In genomic region chr3:48465531-48466378, GRCh38 we compare ENCODE assay signal across 8 cellular contexts. TPM values are rescaled to one million over a fixed set of nuclear protein-coding genes. Genes with fewer than 3 reads are reported as not detected.
A peak's percentile ranks its signal among the peaks of the same experiment; 100 is the strongest.
DNase-seq lines count a peak whose midpoint lies in the region; ATAC-seq and TF ChIP-seq lines count a peak whose summit lies in the region.

No MANE protein-coding gene starts in this region.

- no peaks in the 10 kb centered on the region for H3K9me3 ChIP-seq in lung (ENCODE audit: control insufficient read depth in 2 of 2, insufficient read depth in 1 of 2, low read length in 1 of 2)

- peak overlapping the region; percentile 97 to 98 for H3K27ac ChIP-seq in lung (ENCODE audit: low read depth in 1 of 2, low read length in 1 of 2)

- H3K4me1 ChIP-seq in lung (ENCODE audit: control insufficient read depth in 2 of 2, insufficient read depth in 2 of 2, low read length in 2 of 2), result peaks cover 0 to 36% of the 10 kb centered on the region in 2 donors

- TF ChIP-seq CTCF in BJ (IDR thresholded peaks at IDR 0.05; ENCODE audit: insufficient read depth, low read depth, low read length) (peak; percentile 78), lung (IDR thresholded peaks at IDR 0.05; ENCODE audit: control extremely low read depth, extremely low read depth) (peak; percentile 67)

- peak; percentile 98 for TF ChIP-seq POLR2A in GM19099 (IDR thresholded peaks at IDR 0.05; ENCODE audit: extremely low read depth, insufficient read length, low read depth)

- ATAC-seq in HG03378 (IDR thresholded peaks at IDR 0.05; ENCODE audit: unreplicated experiment) (peak; percentile 51), lung (ENCODE audit: insufficient read depth, low FRiP score) (peak; percentile 89)

- DNase-seq in BJ (ENCODE audit: low read depth) (peak; percentile 99), NCI-H82 treated with DMSO at 0.1 percent for 48 hours (lab: John Stamatoyannopoulos, UW; ENCODE audit: unreplicated experiment) (peak; percentile 61), lung (ENCODE audit: low spot score) (peak; percentile 98)
- DNase-seq in activated CD8-positive, alpha-beta memory T cell treated with anti-CD3 and anti-CD28 coated beads for 1 hour (ENCODE audit: extremely low read depth in 1 of 2, low read depth in 1 of 2), result peak; percentile 37 to 64
- DNase-seq in effector CD8-positive, alpha-beta T cell (lab: John Stamatoyannopoulos, UW), result peak; percentile 46
- peak; percentile 58 to 83 (median 66) for DNase-seq in stimulated activated CD4-positive, alpha-beta T cell treated with anti-CD3 and anti-CD28 coated beads, TNF-alpha, amount 100 ng/mL, for 24 hours (ENCODE audit: low read depth in 3 of 3)

- H3K4me3 ChIP-seq in BJ (ENCODE audit: low read depth, low read length) (peak overlapping the region; percentile 49), lung (peak overlapping the region; percentile 48)

- peaks cover 41% of the 10 kb centered on the region for H3K36me3 ChIP-seq in BJ (ENCODE audit: control insufficient read depth, insufficient read depth, low read length)
- peaks cover 3 to 29% of the 10 kb centered on the region in 2 donors for H3K36me3 ChIP-seq in lung (ENCODE audit: control insufficient read depth in 2 of 2, insufficient read depth in 2 of 2, low read length in 2 of 2)

- CTCF ChIA-PET in BJ (lab: Yijun Ruan, JAX), result interaction anchor here (0.8 to 4.2 kb wide), 5 partner anchors 11 to 218 kb away, joined by 3 to 25 read pairs (median 5); no protein-coding TSS in a partner anchor

- POLR2A ChIA-PET in BJ (lab: Charles Lee), result no interaction called here

- H3K27me3 ChIP-seq in BJ (ENCODE audit: control insufficient read depth, insufficient read depth, low read length), result no peaks in the 10 kb centered on the region
- H3K27me3 ChIP-seq in lung (ENCODE audit: control insufficient read depth, insufficient read depth), result no peaks in the 10 kb centered on the region

- 2% methylated on average over 21 of the region's 21 CpGs for WGBS in lung, 2 donors

RNA-seq across cellular contexts. Expression of gene ATRIP, which starts 19.2 kb away (rescaled TPM):
- polyA plus RNA-seq in BJ (2011; rRNA removed) (6.3 and 7.9 TPM in 2 replicates), lung (1 to 10 TPM; 4.8 to 5.4 TPM)
- polyA minus RNA-seq in BJ (2011; rRNA and poly(A)+ RNA removed), result 7.8 and 13.2 TPM in 2 replicates
- total RNA-seq in lung, result 1 to 10 TPM; 7.1 to 7.6 TPM

RNA-seq across cellular contexts. Expression of gene TMA7, which starts 25.7 kb away (rescaled TPM):
- polyA plus RNA-seq in BJ (2011; rRNA removed), result 53.8 and 162 TPM in 2 replicates
- 9.3 and 10.4 TPM in 2 replicates for polyA minus RNA-seq in BJ (2011; rRNA and poly(A)+ RNA removed)
- total RNA-seq in lung, result 100 to 1,000 TPM; 152 to 176 TPM
- polyA plus RNA-seq in lung, result 100 to 1,000 TPM; 302 to 985 TPM

RNA-seq across cellular contexts. Expression of gene CCDC51, which starts 25.8 kb away (rescaled TPM):
- polyA plus RNA-seq in BJ (2011; rRNA removed), result 11.6 and 14.3 TPM in 2 replicates
- polyA minus RNA-seq in BJ (2011; rRNA and poly(A)+ RNA removed), result 6.6 and 7.9 TPM in 2 replicates
- total RNA-seq in lung, result 10 to 100 TPM in 1 of 2 donors, 1 to 10 TPM in 1; 8.4 to 14.4 TPM
- 10 to 100 TPM in 1 of 2 donors, 1 to 10 TPM in 1; 6.6 to 13.8 TPM for polyA plus RNA-seq in lung

RNA-seq across cellular contexts. Expression of gene PLXNB1, which starts 35.9 kb away (rescaled TPM):
- polyA plus RNA-seq in BJ (2011; rRNA removed), result 15.4 and 26.3 TPM in 2 replicates
- polyA minus RNA-seq in BJ (2011; rRNA and poly(A)+ RNA removed), result 22.7 and 35.9 TPM in 2 replicates
- 100 to 1,000 TPM in 1 of 2 donors, 10 to 100 TPM in 1; 89.8 to 123 TPM for total RNA-seq in lung
- 10 to 100 TPM; 36.0 to 82.4 TPM for polyA plus RNA-seq in lung

RNA-seq across cellular contexts. Expression of gene SHISA5, which starts 38.2 kb away (rescaled TPM):
- polyA plus RNA-seq in BJ (2011; rRNA removed), result 140 and 217 TPM in 2 replicates
- polyA minus RNA-seq in BJ (2011; rRNA and poly(A)+ RNA removed), result 130 and 156 TPM in 2 replicates
- 100 to 1,000 TPM in 1 of 2 donors, 10 to 100 TPM in 1; 70.5 to 184 TPM for total RNA-seq in lung
- 100 to 1,000 TPM in 1 of 2 donors, 10 to 100 TPM in 1; 87.2 to 176 TPM for polyA plus RNA-seq in lung

Comparison
In these comparisons a context has a peak if more than half of its experiments do, and no peak if none do; other contexts are left out.
1. Peak in every context shown above with its lines: DNase-seq, ATAC-seq, H3K4me3 ChIP-seq and H3K27ac ChIP-seq.
2. DNase-seq: peak in every context shown above with its lines; median percentile 99 in BJ; 98 in lung; 66 in stimulated activated CD4-positive, alpha-beta T cell treated with anti-CD3 and anti-CD28 coated beads, TNF-alpha, amount 100 ng/mL, for 24 hours; 61 in NCI-H82 treated with DMSO at 0.1 percent for 48 hours; 50 in activated CD8-positive, alpha-beta memory T cell treated with anti-CD3 and anti-CD28 coated beads for 1 hour; 46 in effector CD8-positive, alpha-beta T cell.